ENCODE assay signal across 8 cellular contexts in the genomic region with DNA sequence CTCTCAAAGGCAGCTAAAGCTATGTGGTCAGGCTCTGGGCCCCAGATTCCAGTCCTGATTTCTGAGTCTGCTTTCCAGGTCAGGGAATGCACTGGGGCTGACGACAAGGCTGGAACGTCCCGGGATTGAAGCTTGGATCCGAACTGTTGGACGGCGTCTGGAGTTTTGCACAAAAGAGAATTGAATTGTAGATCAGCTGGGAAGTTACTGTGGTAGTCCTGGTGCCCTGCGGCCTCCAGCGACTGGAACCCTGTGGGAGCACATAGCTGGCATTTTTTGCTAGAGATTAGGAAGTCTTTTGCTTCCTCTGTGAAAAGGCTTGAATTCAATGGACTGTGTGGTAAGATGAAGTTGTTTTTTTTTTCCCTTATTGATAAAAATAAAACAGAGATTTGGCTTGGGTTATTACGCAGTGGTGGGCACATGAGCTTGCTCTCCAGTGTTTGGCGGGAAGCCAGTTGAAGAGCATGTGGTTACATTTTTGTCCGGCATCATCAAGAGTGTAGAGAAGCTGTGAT. TPM values are rescaled to one million over a fixed set of nuclear protein-coding genes. Genes with fewer than 3 reads are reported as not detected.
DNase-seq lines count a peak whose midpoint lies in the region; ATAC-seq and TF ChIP-seq lines count a peak whose summit lies in the region.

A gene (plus strand): TSS at position 51 of the 518 bp plus-strand sequence.

- no peaks in the 10 kb centered on the region for H3K4me1 Mint-ChIP-seq in activated CD8-positive, alpha-beta T cell treated with anti-CD3 and anti-CD28 coated beads, Interleukin-2, amount 10 ng/mL, durations not matched to agents 7 days and 5 days (ENCODE audit: low read depth)
- no peaks in the 10 kb centered on the region for H3K4me1 Mint-ChIP-seq in glutamatergic neuron (ENCODE audit: low read depth, unreplicated experiment)

- POLR2A ChIA-PET in activated CD8-positive, alpha-beta T cell treated with anti-CD3 and anti-CD28 coated beads, Interleukin-2, amount 10 ng/mL, durations not matched to agents 7 days and 5 days (lab: Charles Lee) = interaction anchor here (0.8 kb wide), 1 partner anchor 39 kb away, joined by 3 read pairs; no protein-coding TSS in a partner anchor

- CTCF ChIA-PET in activated CD8-positive, alpha-beta T cell treated with anti-CD3 and anti-CD28 coated beads, Interleukin-2, amount 10 ng/mL, durations not matched to agents 7 days and 5 days (lab: Charles Lee) = interaction anchor here (1.1 kb wide), 1 partner anchor 130 kb away, joined by 3 read pairs; no protein-coding TSS in a partner anchor

- H3K27ac Mint-ChIP-seq in activated CD8-positive, alpha-beta T cell treated with anti-CD3 and anti-CD28 coated beads, Interleukin-2, amount 10 ng/mL, durations not matched to agents 7 days and 5 days = no peak within 1 kb of the TSS
- no peak within 1 kb of the TSS for H3K27ac Mint-ChIP-seq in glutamatergic neuron (ENCODE audit: unreplicated experiment)

- no peaks in the 10 kb centered on the region for H3K36me3 Mint-ChIP-seq in activated CD8-positive, alpha-beta T cell treated with anti-CD3 and anti-CD28 coated beads, Interleukin-2, amount 10 ng/mL, durations not matched to agents 7 days and 5 days (ENCODE audit: low read depth)
- peaks cover 9% of the 10 kb centered on the region for H3K36me3 Mint-ChIP-seq in glutamatergic neuron (ENCODE audit: unreplicated experiment)

- no peak for ATAC-seq in activated CD8-positive, alpha-beta T cell treated with anti-CD3 and anti-CD28 coated beads, Interleukin-2, amount 10 ng/mL, durations not matched to agents 7 days and 5 days
- ATAC-seq in GM19463 (IDR thresholded peaks at IDR 0.05; ENCODE audit: unreplicated experiment) (no peak), HG02759 (IDR thresholded peaks at IDR 0.05; ENCODE audit: unreplicated experiment) (no peak), GM18907 (IDR thresholded peaks at IDR 0.05; ENCODE audit: unreplicated experiment) (no peak), GM18867 (IDR thresholded peaks at IDR 0.05; ENCODE audit: unreplicated experiment) (no peak)

- H3K9me3 Mint-ChIP-seq in activated CD8-positive, alpha-beta T cell treated with anti-CD3 and anti-CD28 coated beads, Interleukin-2, amount 10 ng/mL, durations not matched to agents 7 days and 5 days (ENCODE audit: insufficient read depth) = no peaks in the 10 kb centered on the region
- H3K9me3 Mint-ChIP-seq in glutamatergic neuron (ENCODE audit: unreplicated experiment) = no peaks in the 10 kb centered on the region

- H3K4me3 Mint-ChIP-seq in activated CD8-positive, alpha-beta T cell treated with anti-CD3 and anti-CD28 coated beads, Interleukin-2, amount 10 ng/mL, durations not matched to agents 7 days and 5 days = no peak within 1 kb of the TSS
- H3K4me3 Mint-ChIP-seq in glutamatergic neuron (ENCODE audit: unreplicated experiment) = no peak within 1 kb of the TSS

- intact Hi-C loops in posterior vena cava (cut with DNase I) = loop anchor here in 1 of 2 donors (1.0 kb wide), 1 partner anchor 87 kb away; no protein-coding TSS in a partner anchor

- TF ChIP-seq CTCF in glutamatergic neuron (IDR thresholded peaks at IDR 0.05; ENCODE audit: partially characterized antibody, unreplicated experiment) = no peak

- peaks cover 2% of the 10 kb centered on the region for H3K27me3 Mint-ChIP-seq in activated CD8-positive, alpha-beta T cell treated with anti-CD3 and anti-CD28 coated beads, Interleukin-2, amount 10 ng/mL, durations not matched to agents 7 days and 5 days (ENCODE audit: low read depth)
- no peaks in the 10 kb centered on the region for H3K27me3 Mint-ChIP-seq in glutamatergic neuron (ENCODE audit: unreplicated experiment)

- DNase-seq in Daoy (ENCODE audit: low read depth) (no peak), glutamatergic neuron (no peak), posterior vena cava (ENCODE audit: low spot score) (no peak)
- DNase-seq in activated CD8-positive, alpha-beta T cell treated with anti-CD3 and anti-CD28 coated beads, Interleukin-2, amount 10 ng/mL, durations not matched to agents 7 days and 5 days = no peak

RNA-seq across cellular contexts. Expression of the gene that starts here (rescaled TPM):
- total RNA-seq in Daoy (2014; rRNA removed; shearing (Covaris generic)) = 20.8 and 28.9 TPM in 2 replicates
- 100 to 1,000 TPM; 153 to 154 TPM for total RNA-seq in activated CD8-positive, alpha-beta T cell treated with anti-CD3 and anti-CD28 coated beads, Interleukin-2, amount 10 ng/mL, durations not matched to agents 7 days and 5 days
- 240 TPM for total RNA-seq in glutamatergic neuron (ENCODE audit: unreplicated experiment)
- 100 to 1,000 TPM in 1 of 2 donors, 10 to 100 TPM in 1; 75.6 to 103 TPM for total RNA-seq in posterior vena cava
